In the genomic region with DNA sequence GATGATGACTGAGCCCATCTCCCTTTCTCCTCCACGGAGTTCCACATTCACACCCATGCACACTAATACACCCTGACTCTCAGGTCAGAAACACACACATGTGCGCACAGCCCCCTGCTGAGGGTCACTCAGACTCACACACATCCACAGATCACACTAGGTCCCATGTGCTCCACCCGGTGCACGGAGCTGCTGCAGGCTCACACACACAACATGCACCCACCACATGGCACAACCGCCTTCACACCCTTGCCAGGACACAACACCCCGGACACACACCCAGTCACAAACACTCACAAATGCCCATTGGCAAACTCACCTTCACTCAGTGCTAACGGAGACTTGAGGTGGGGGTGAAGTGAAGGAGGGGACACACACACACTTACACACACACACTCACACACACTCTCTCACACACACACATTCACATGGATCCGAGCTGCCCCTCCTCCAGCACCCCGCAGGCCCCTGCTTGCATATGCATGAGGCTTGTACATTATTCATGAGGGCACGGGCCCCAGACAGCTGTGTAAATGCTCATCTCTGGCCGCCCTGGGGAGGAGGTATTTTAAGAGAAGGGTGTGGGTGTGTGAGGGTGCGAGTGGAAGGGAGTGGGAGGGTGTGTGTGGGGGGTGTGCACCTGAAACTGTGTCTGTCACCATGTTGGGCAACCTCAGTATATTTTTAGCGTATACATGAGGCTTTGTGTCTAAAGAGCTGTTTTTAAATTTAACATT, we compare ENCODE assay signal across 22 cellular contexts. TPM values are rescaled to one million over a fixed set of nuclear protein-coding genes. Genes with fewer than 3 reads are reported as not detected.
DNase-seq lines count a peak whose midpoint lies in the region; ATAC-seq, FAIRE-seq and TF ChIP-seq lines count a peak whose summit lies in the region.
"Had no signal": no experiment of that assay in that cellular context is flagged by ENCODE, and none has a peak within 500 bp of the region (broad histone marks: within the 10 kb centered on the region; RNA-seq: fewer than 3 reads in every experiment).

No MANE protein-coding gene starts in this region.

- peaks cover 81% of the 10 kb centered on the region for H3K27me3 Mint-ChIP-seq in WTC11 (ENCODE audit: low read depth)
- peaks cover 52% of the 10 kb centered on the region for H3K27me3 Mint-ChIP-seq in Calu3 (ENCODE audit: unreplicated experiment)

- no peak overlapping the region for H2AFZ ChIP-seq in neural cell (ENCODE audit: low read depth, low read length)

- FAIRE-seq in HTR-8/SVneo (lab: Jason Lieb, UNC) = peak; percentile 13
- FAIRE-seq: TTC549 had no signal

- no peaks in the 10 kb centered on the region for H3K9me3 ChIP-seq in neural cell (ENCODE audit: low read length)
- H3K9me3 ChIP-seq: gastrocnemius medialis, thoracic aorta had no signal

- peak; percentile 7; the same call in 1 of the 2 replicates for ATAC-seq in WTC11
- no peak for ATAC-seq in GM21825 (IDR thresholded peaks at IDR 0.05; ENCODE audit: unreplicated experiment)
- ATAC-seq: activated T-cell treated with anti-CD3 and anti-CD28 coated beads, Interleukin-2, amount 50 U/mL, for 72 hours; esophagus mucosa; gastrocnemius medialis; naive thymus-derived CD4-positive, alpha-beta T cell had no signal

- H3K27ac ChIP-seq in neural cell (ENCODE audit: low read length) = peak overlapping the region; percentile 88
- H3K27ac ChIP-seq: gastrocnemius medialis, thoracic aorta had no signal

- DNase-seq in COLO668 (lab: John Stamatoyannopoulos, UW; ENCODE audit: unreplicated experiment) (peak; percentile 53), HTR-8/SVneo (ENCODE audit: insufficient read length, low spot score) (no peak), WTC11 (ENCODE audit: low spot score) (peak; percentile 54), Calu3 (no peak)
- no peak for DNase-seq in stimulated activated CD4-positive, alpha-beta T cell treated with anti-CD3 and anti-CD28 coated beads, Interleukin-4, amount 100 ng/mL, for 4 hours
- DNase-seq: activated naive CD4-positive, alpha-beta T cell treated with anti-CD3 and anti-CD28 coated beads, Interleukin-2, amount 50 U/mL, for 16 hours; activated T-cell treated with anti-CD3 and anti-CD28 coated beads, Interleukin-2, amount 50 U/mL, for 72 hours; gastrocnemius medialis; NCI-H1436 treated with DMSO at 0.1 percent for 48 hours; stimulated activated naive B cell treated with anti-CD40 and anti-IgM and Interleukin-4, amounts not matched to agents 10 μg/mL and 1 μg/mL and 100 μg/mL, for 72 hours had no signal

- peak overlapping the region; percentile 96 for H3K9ac ChIP-seq in neural cell (ENCODE audit: low read length)

- H3K4me3 ChIP-seq in neural cell (ENCODE audit: low read length) = peak overlapping the region; percentile 98
- H3K4me3 ChIP-seq: gastrocnemius medialis, thoracic aorta had no signal

- H3K36me3 Mint-ChIP-seq in WTC11 = no peaks in the 10 kb centered on the region
- H3K36me3 Mint-ChIP-seq in Calu3 (ENCODE audit: insufficient read depth, unreplicated experiment) = no peaks in the 10 kb centered on the region

- no peaks in the 10 kb centered on the region for H3K9me3 Mint-ChIP-seq in WTC11
- no peaks in the 10 kb centered on the region for H3K9me3 Mint-ChIP-seq in Calu3 (ENCODE audit: low read depth, unreplicated experiment)
- H3K9me3 Mint-ChIP-seq: activated T-cell treated with anti-CD3 and anti-CD28 coated beads, Interleukin-2, amount 50 U/mL, for 72 hours; CD4-positive, alpha-beta T cell had no signal

- no peaks in the 10 kb centered on the region for H3K9me2 ChIP-seq in neural cell (ENCODE audit: insufficient read depth, low read length)

- no peaks in the 10 kb centered on the region for H3F3A ChIP-seq in neural cell (ENCODE audit: insufficient read depth, low read length, poor library complexity, severe bottlenecking)

- BruUV-seq in Calu3 (replicated peaks; lab: Mats Ljungman, UMichigan) = no TSS peak

- peak overlapping the region; percentile 98 for H3K4me2 ChIP-seq in neural cell (ENCODE audit: low read length)

- no peak overlapping the region for H3K4me3 Mint-ChIP-seq in WTC11
- H3K4me3 Mint-ChIP-seq in Calu3 (ENCODE audit: low read depth, unreplicated experiment) = no peak overlapping the region
- H3K4me3 Mint-ChIP-seq: activated CD4-positive, alpha-beta T cell treated with anti-CD3 and anti-CD28 coated beads for 36 hours; activated T-cell treated with anti-CD3 and anti-CD28 coated beads, Interleukin-2, amount 50 U/mL, for 72 hours; CD4-positive, alpha-beta T cell; stimulated activated naive B cell treated with anti-CD40 and anti-IgM and Interleukin-4, amounts not matched to agents 10 μg/mL and 1 μg/mL and 100 μg/mL, for 72 hours had no signal

- no peak for TF ChIP-seq EP300 in neural cell (conservative IDR thresholded peaks at IDR 0.05; ENCODE audit: poor library complexity, severe bottlenecking)

- TF ChIP-seq RAD21 in neural cell (conservative IDR thresholded peaks at IDR 0.05) = no peak

- H3K79me2 ChIP-seq in neural cell (replicated peaks; ENCODE audit: insufficient read depth, low read length) = peaks cover 42% of the 10 kb centered on the region

- CTCF ChIA-PET in WTC11 (lab: Charles Lee) (interaction anchor here (0.6 to 3.4 kb wide), 3 partner anchors 11 to 30 kb away, joined by 3 to 29 read pairs (median 7); no protein-coding TSS in a partner anchor), Calu3 (lab: Charles Lee) (no interaction called here)

- POLR2A ChIA-PET in WTC11 (lab: Charles Lee) = no interaction called here

- H4K20me1 ChIP-seq in neural cell (ENCODE audit: insufficient read depth) = no peaks in the 10 kb centered on the region

- H3K36me3 ChIP-seq in neural cell (ENCODE audit: insufficient read depth, low read length) = no peaks in the 10 kb centered on the region
- H3K36me3 ChIP-seq: gastrocnemius medialis, thoracic aorta had no signal

- TF ChIP-seq CTCF in WTC11 (IDR thresholded peaks at IDR 0.05) (no peak), neural cell (IDR thresholded peaks at IDR 0.05; ENCODE audit: poor library complexity, severe bottlenecking) (no peak), Calu3 (IDR thresholded peaks at IDR 0.05; ENCODE audit: unreplicated experiment) (no peak)

- no peak overlapping the region for H3K27ac Mint-ChIP-seq in WTC11
- H3K27ac Mint-ChIP-seq in Calu3 (ENCODE audit: unreplicated experiment) = no peak overlapping the region
- H3K27ac Mint-ChIP-seq: activated CD4-positive, alpha-beta T cell treated with anti-CD3 and anti-CD28 coated beads for 36 hours; activated T-cell treated with anti-CD3 and anti-CD28 coated beads, Interleukin-2, amount 50 U/mL, for 72 hours; CD4-positive, alpha-beta T cell; naive thymus-derived CD4-positive, alpha-beta T cell; stimulated activated naive B cell treated with anti-CD40 and anti-IgM and Interleukin-4, amounts not matched to agents 10 μg/mL and 1 μg/mL and 100 μg/mL, for 72 hours had no signal

- intact Hi-C loops in Calu3 (cut with micrococcal nuclease; ENCODE audit: unreplicated experiment) = no loop called here

- H3K27me3 ChIP-seq in neural cell (ENCODE audit: insufficient read depth, low read depth, low read length) = no peaks in the 10 kb centered on the region

- peaks cover 14% of the 10 kb centered on the region for H3K4me1 Mint-ChIP-seq in WTC11
- H3K4me1 Mint-ChIP-seq in Calu3 (ENCODE audit: low read depth, unreplicated experiment) = no peaks in the 10 kb centered on the region

TF ChIP-seq in WTC11, 78 proteins besides CTCF, POLR2A, EP300 and RAD21 (continues in another document):
- TF ChIP-seq JAZF1 (CRISPR knock-in tag; IDR thresholded peaks at IDR 0.05) (no peak), ZNF396 (CRISPR knock-in tag; IDR thresholded peaks at IDR 0.05; ENCODE audit: borderline replicate concordance) (no peak), IRF2 (CRISPR knock-in tag; IDR thresholded peaks at IDR 0.05; ENCODE audit: borderline replicate concordance, low read depth) (no peak), FOXP1 (CRISPR knock-in tag; IDR thresholded peaks at IDR 0.05; ENCODE audit: borderline replicate concordance) (no peak)

TF ChIP-seq in neural cell, 6 proteins besides CTCF, POLR2A, EP300 and RAD21:
- no peak for TF ChIP-seq EZH2 (IDR thresholded peaks at IDR 0.05; ENCODE audit: borderline replicate concordance, insufficient read depth, low read length, poor library complexity, severe bottlenecking)
- TF ChIP-seq MXI1 (conservative IDR thresholded peaks at IDR 0.05; ENCODE audit: poor library complexity, severe bottlenecking) = peak; percentile 52

RNA-seq across cellular contexts. Expression of a gene that starts 2.2 kb away (rescaled TPM):
- total RNA-seq in WTC11 (2021) (1.9 to 3.0 TPM (median 2.5 TPM) in 3 replicates), Calu3 (2022) (not detected in 2 replicates)
- polyA plus RNA-seq in neural cell = 52.1 and 59.5 TPM in 2 replicates
- polyA minus RNA-seq in neural cell = 170 and 183 TPM in 2 replicates
- total RNA-seq: activated CD4-positive, alpha-beta T cell treated with anti-CD3 and anti-CD28 coated beads for 36 hours; activated CD8-positive, alpha-beta memory T cell treated with anti-CD3 and anti-CD28 coated beads for 36 hours; aorta; CD4-positive, alpha-beta T cell; esophagus mucosa; gastrocnemius medialis; posterior vena cava; Right ventricle myocardium inferior; thoracic aorta had no signal
- polyA plus RNA-seq: aorta; naive thymus-derived CD4-positive, alpha-beta T cell had no signal

RNA-seq across cellular contexts. Expression of a gene that starts 10.8 kb away (rescaled TPM):
- total RNA-seq in WTC11 (2021) = 22.7 to 24.9 TPM (median 23.4 TPM) in 3 replicates
- 15.1 and 21.6 TPM in 2 replicates for polyA plus RNA-seq in neural cell
- polyA minus RNA-seq in neural cell = 5.8 and 6.1 TPM in 2 replicates
- 20.6 and 23.2 TPM in 2 replicates for total RNA-seq in Calu3 (2022)

RNA-seq across cellular contexts. Expression of a gene that starts 21.9 kb away (rescaled TPM):
- total RNA-seq in WTC11 (2021) (78.1 to 87.1 TPM (median 78.7 TPM) in 3 replicates), Calu3 (2022) (63.2 and 66.5 TPM in 2 replicates)
- 40.0 and 42.8 TPM in 2 replicates for polyA plus RNA-seq in neural cell
- 14.4 and 18.8 TPM in 2 replicates for polyA minus RNA-seq in neural cell

RNA-seq across cellular contexts. Expression of a gene that starts 22.0 kb away (rescaled TPM):
- total RNA-seq in WTC11 (2021) (18.4 to 24.2 TPM (median 20.9 TPM) in 3 replicates), Calu3 (2022) (24.0 and 26.3 TPM in 2 replicates)
- polyA plus RNA-seq in neural cell = 58.8 and 75.6 TPM in 2 replicates
- 16.2 and 18.5 TPM in 2 replicates for polyA minus RNA-seq in neural cell

RNA-seq across cellular contexts. Expression of a gene that starts 43.9 kb away (rescaled TPM):
- 1.3 to 1.7 TPM (median 1.7 TPM) in 3 replicates for total RNA-seq in WTC11 (2021)
- 0.22 TPM in 1 of 2 replicates, not detected in the other for polyA plus RNA-seq in neural cell
- polyA minus RNA-seq in neural cell = not detected in 2 replicates
- total RNA-seq in Calu3 (2022) = 1.7 and 2.3 TPM in 2 replicates

Comparison
In these comparisons a context has a peak if more than half of its experiments do, and no peak if none do; other contexts are left out.
1. DNase-seq: peak in COLO668 (single experiment) and WTC11 (single experiment); none in HTR-8/SVneo (single experiment), stimulated activated CD4-positive, alpha-beta T cell treated with anti-CD3 and anti-CD28 coated beads, Interleukin-4, amount 100 ng/mL, for 4 hours (0 of 2) and Calu3 (single experiment).